14 cellular contexts compared by ENCODE assay signal in the genomic region with DNA sequence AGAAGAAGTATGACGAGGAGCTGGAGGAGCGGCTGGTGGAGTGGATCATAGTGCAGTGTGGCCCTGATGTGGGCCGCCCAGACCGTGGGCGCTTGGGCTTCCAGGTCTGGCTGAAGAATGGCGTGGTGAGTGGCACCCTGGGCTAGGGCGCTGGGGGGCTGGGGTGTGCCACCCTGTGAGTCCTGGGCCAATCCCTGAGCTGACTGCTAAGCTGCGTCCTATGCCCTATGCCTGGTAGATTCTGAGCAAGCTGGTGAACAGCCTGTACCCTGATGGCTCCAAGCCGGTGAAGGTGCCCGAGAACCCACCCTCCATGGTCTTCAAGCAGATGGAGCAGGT. TPM values are rescaled to one million over a fixed set of nuclear protein-coding genes. Genes with fewer than 3 reads are reported as not detected.
DNase-seq lines count a peak whose midpoint lies in the region; ATAC-seq and TF ChIP-seq lines count a peak whose summit lies in the region.
"Had no signal": no experiment of that assay in that cellular context is flagged by ENCODE, and none has a peak within 500 bp of the region (broad histone marks: within the 10 kb centered on the region; RNA-seq: fewer than 3 reads in every experiment).

No MANE protein-coding gene starts in this region.

- H2AFZ ChIP-seq in smooth muscle cell (ENCODE audit: low read depth): no peak overlapping the region

- TF ChIP-seq CTCF in CD4-positive, alpha-beta T cell (IDR thresholded peaks at IDR 0.05): no peak
- no peak for TF ChIP-seq CTCF in WI38 (IDR thresholded peaks at IDR 0.05; ENCODE audit: low read depth, low read length)
- no peak for TF ChIP-seq CTCF in smooth muscle cell (IDR thresholded peaks at IDR 0.05; ENCODE audit: borderline replicate concordance, insufficient read depth, poor library complexity, severe bottlenecking)
- no peak for TF ChIP-seq CTCF in progenitor cell of endocrine pancreas (IDR thresholded peaks at IDR 0.05; ENCODE audit: unreplicated experiment)

- WGBS in right cardiac atrium: 92% methylated on average over 10 of the region's 10 CpGs
- 93% methylated on average over 10 of the region's 10 CpGs for WGBS in smooth muscle cell (ENCODE audit: low lambda C conversion rate)

- DNase-seq in CD4-positive, alpha-beta T cell: no peak
- DNase-seq in right cardiac atrium (peak in 2 of 3 donors; percentile 53 to 54), smooth muscle cell (lab: John Stamatoyannopoulos, UW; ENCODE audit: unreplicated experiment) (no peak), progenitor cell of endocrine pancreas (ENCODE audit: low spot score, unreplicated experiment) (no peak), NCI-H187 treated with DMSO at 0.1 percent for 48 hours (lab: John Stamatoyannopoulos, UW) (no peak)
- DNase-seq: activated CD4-positive, alpha-beta T cell treated with anti-CD3 and anti-CD28 coated beads for 4 hours; CD8-positive, alpha-beta memory T cell; dermis blood vessel endothelial cell; foreskin keratinocyte; NCI-H2029 had no signal

- POLR2A ChIA-PET in CD4-positive, alpha-beta T cell (lab: Charles Lee): interaction anchor here (1.2 to 1.4 kb wide), 2 partner anchors 25 to 29 kb away, joined by 3 read pairs; a partner anchor contains a TSS

- CTCF ChIA-PET in CD4-positive, alpha-beta T cell (lab: Charles Lee): no interaction called here

- H3F3A ChIP-seq in smooth muscle cell (ENCODE audit: low read depth): peaks cover 46% of the 10 kb centered on the region

- no peaks in the 10 kb centered on the region for H3K27me3 ChIP-seq in CD4-positive, alpha-beta T cell (ENCODE audit: control insufficient read depth, insufficient read depth, low read length)
- no peaks in the 10 kb centered on the region for H3K27me3 ChIP-seq in right cardiac atrium (ENCODE audit: control insufficient read depth, insufficient read depth)
- no peaks in the 10 kb centered on the region for H3K27me3 ChIP-seq in smooth muscle cell (ENCODE audit: low read depth)
- H3K27me3 ChIP-seq: foreskin keratinocyte had no signal

- peak overlapping the region; percentile 85 for H3K4me2 ChIP-seq in smooth muscle cell

- H3K27ac ChIP-seq in CD4-positive, alpha-beta T cell (ENCODE audit: low read depth, low read length): no peak overlapping the region
- H3K27ac ChIP-seq in right cardiac atrium (ENCODE audit: low read length) (no peak overlapping the region), smooth muscle cell (ENCODE audit: low read depth) (peak overlapping the region; percentile 79)
- H3K27ac ChIP-seq: foreskin keratinocyte had no signal

- no peaks in the 10 kb centered on the region for H3K27me3 Mint-ChIP-seq in CD4-positive, alpha-beta T cell
- H3K27me3 Mint-ChIP-seq in progenitor cell of endocrine pancreas: peaks cover 17% of the 10 kb centered on the region
- H3K27me3 Mint-ChIP-seq: CD8-positive, alpha-beta memory T cell; stimulated activated naive CD8-positive, alpha-beta T cell treated with anti-CD3 and anti-CD28 coated beads, Interleukin-15, Interleukin-2, amounts not matched to agents 100 ng/mL and 50 ng/mL, for 24 hours had no signal

- H3K79me2 ChIP-seq in smooth muscle cell (ENCODE audit: low read depth): peaks cover 50% of the 10 kb centered on the region

- H3K4me3 ChIP-seq in WI38 (ENCODE audit: low read depth, low read length): peak overlapping the region; percentile 92; the same call in 1 of the 2 replicates
- H3K4me3 ChIP-seq in right cardiac atrium (ENCODE audit: low read length): no peak overlapping the region
- no peak overlapping the region for H3K4me3 ChIP-seq in smooth muscle cell

- H3K9me3 ChIP-seq in CD4-positive, alpha-beta T cell (ENCODE audit: control insufficient read depth, low read length): no peaks in the 10 kb centered on the region
- H3K9me3 ChIP-seq in right cardiac atrium (ENCODE audit: control insufficient read depth, low read length): no peaks in the 10 kb centered on the region
- H3K9me3 ChIP-seq in smooth muscle cell (replicated peaks; ENCODE audit: low read depth): no peaks in the 10 kb centered on the region

- H3K4me1 ChIP-seq in right cardiac atrium (ENCODE audit: control insufficient read depth, insufficient read depth, low read length) (peaks cover 13% of the 10 kb centered on the region), smooth muscle cell (ENCODE audit: low read depth) (peaks cover 26% of the 10 kb centered on the region)
- H3K4me1 ChIP-seq: foreskin keratinocyte had no signal

- no peak overlapping the region for H3K9ac ChIP-seq in smooth muscle cell (ENCODE audit: low read depth)

- H3K36me3 Mint-ChIP-seq in CD4-positive, alpha-beta T cell (ENCODE audit: low read depth): peaks cover 29% of the 10 kb centered on the region
- H3K36me3 Mint-ChIP-seq in progenitor cell of endocrine pancreas (ENCODE audit: insufficient read depth): peaks cover 4% of the 10 kb centered on the region

- H3K27ac Mint-ChIP-seq in CD4-positive, alpha-beta T cell: peak overlapping the region; percentile 58
- H3K27ac Mint-ChIP-seq in progenitor cell of endocrine pancreas: no peak overlapping the region
- H3K27ac Mint-ChIP-seq: stimulated activated naive CD8-positive, alpha-beta T cell treated with anti-CD3 and anti-CD28 coated beads, Interleukin-15, Interleukin-2, amounts not matched to agents 100 ng/mL and 50 ng/mL, for 24 hours had no signal

- H3K4me1 Mint-ChIP-seq in CD4-positive, alpha-beta T cell (ENCODE audit: low read depth): peaks cover 5% of the 10 kb centered on the region
- peaks cover 2% of the 10 kb centered on the region for H3K4me1 Mint-ChIP-seq in progenitor cell of endocrine pancreas (ENCODE audit: low read depth)

- no peaks in the 10 kb centered on the region for H3K9me3 Mint-ChIP-seq in CD4-positive, alpha-beta T cell
- H3K9me3 Mint-ChIP-seq in progenitor cell of endocrine pancreas (ENCODE audit: low read depth): no peaks in the 10 kb centered on the region
- H3K9me3 Mint-ChIP-seq: CD8-positive, alpha-beta memory T cell; stimulated activated naive CD8-positive, alpha-beta T cell treated with anti-CD3 and anti-CD28 coated beads, Interleukin-15, Interleukin-2, amounts not matched to agents 100 ng/mL and 50 ng/mL, for 24 hours had no signal

- H4K20me1 ChIP-seq in smooth muscle cell (ENCODE audit: low read depth): peaks cover 59% of the 10 kb centered on the region

- no peaks in the 10 kb centered on the region for H3K36me3 ChIP-seq in smooth muscle cell (ENCODE audit: low read depth)

- no peak overlapping the region for H3K4me3 Mint-ChIP-seq in CD4-positive, alpha-beta T cell
- H3K4me3 Mint-ChIP-seq in progenitor cell of endocrine pancreas (ENCODE audit: low read depth): no peak overlapping the region
- H3K4me3 Mint-ChIP-seq: stimulated activated naive CD8-positive, alpha-beta T cell treated with anti-CD3 and anti-CD28 coated beads, Interleukin-15, Interleukin-2, amounts not matched to agents 100 ng/mL and 50 ng/mL, for 24 hours had no signal

- ATAC-seq in CD4-positive, alpha-beta T cell (ENCODE audit: poor library complexity): no peak
- ATAC-seq in right cardiac atrium (no peak), HG02981 (IDR thresholded peaks at IDR 0.05; ENCODE audit: unreplicated experiment) (no peak), HG02623 (IDR thresholded peaks at IDR 0.05; ENCODE audit: unreplicated experiment) (no peak)
- ATAC-seq: foreskin keratinocyte had no signal

- intact Hi-C loops in CD4-positive, alpha-beta T cell (cut with DNase I, micrococcal nuclease): no loop called here
- intact Hi-C loops in right cardiac atrium (cut with DNase I): no loop called here

RNA-seq across cellular contexts. Expression of a gene that starts 3.9 kb away (rescaled TPM):
- 1 to 10 TPM; 8.4 to 9.5 TPM for total RNA-seq in CD4-positive, alpha-beta T cell
- total RNA-seq in right cardiac atrium (1,000 to 10,000 TPM in 1 of 4 donors, 100 to 1,000 TPM in 3; 414 to 1,307 (median 766) TPM), smooth muscle cell (1,972 and 2,130 TPM in 2 replicates), progenitor cell of endocrine pancreas (41.4 and 72.6 TPM in 2 replicates)
- polyA plus RNA-seq in right cardiac atrium (987 TPM), smooth muscle cell (2,069 and 2,250 TPM in 2 replicates)

RNA-seq across cellular contexts. Expression of a gene that starts 24.5 kb away (rescaled TPM):
- 100 to 1,000 TPM; 197 to 200 TPM for total RNA-seq in CD4-positive, alpha-beta T cell
- 10 to 100 TPM; 34.6 to 57.4 (median 40.8) TPM for total RNA-seq in right cardiac atrium
- polyA plus RNA-seq in right cardiac atrium: 28.6 TPM
- total RNA-seq in smooth muscle cell: 24.7 and 35.0 TPM in 2 replicates
- polyA plus RNA-seq in smooth muscle cell: 11.6 and 21.2 TPM in 2 replicates
- 44.7 and 52.6 TPM in 2 replicates for total RNA-seq in progenitor cell of endocrine pancreas

RNA-seq across cellular contexts. Expression of a gene that starts 28.8 kb away (rescaled TPM):
- 100 to 1,000 TPM; 229 to 247 TPM for total RNA-seq in CD4-positive, alpha-beta T cell
- 10 to 100 TPM; 28.2 to 39.2 (median 30.5) TPM for total RNA-seq in right cardiac atrium
- polyA plus RNA-seq in right cardiac atrium: 25.7 TPM
- total RNA-seq in smooth muscle cell: 20.8 and 36.4 TPM in 2 replicates
- 23.5 and 40.7 TPM in 2 replicates for polyA plus RNA-seq in smooth muscle cell
- 59.4 and 62.3 TPM in 2 replicates for total RNA-seq in progenitor cell of endocrine pancreas

RNA-seq across cellular contexts. Expression of a gene that starts 29.4 kb away (rescaled TPM):
- 10 to 100 TPM; 12.9 to 15.8 TPM for total RNA-seq in CD4-positive, alpha-beta T cell
- total RNA-seq in right cardiac atrium: 10 to 100 TPM; 20.6 to 23.8 (median 22.3) TPM
- polyA plus RNA-seq in right cardiac atrium: 8.0 TPM
- total RNA-seq in smooth muscle cell: 12.6 and 15.8 TPM in 2 replicates
- polyA plus RNA-seq in smooth muscle cell: 10.9 and 17.3 TPM in 2 replicates
- total RNA-seq in progenitor cell of endocrine pancreas: 53.9 and 55.8 TPM in 2 replicates

RNA-seq across cellular contexts. Expression of a gene that starts 59.0 kb away (rescaled TPM):
- 10 to 100 TPM; 44.3 to 45.6 TPM for total RNA-seq in CD4-positive, alpha-beta T cell
- total RNA-seq in right cardiac atrium (10 to 100 TPM; 52.6 to 68.1 (median 57.5) TPM), smooth muscle cell (140 and 146 TPM in 2 replicates), progenitor cell of endocrine pancreas (116 and 121 TPM in 2 replicates)
- polyA plus RNA-seq in right cardiac atrium (20.4 TPM), smooth muscle cell (30.7 and 42.9 TPM in 2 replicates)

Comparison
In these comparisons a context has a peak if more than half of its experiments do, and no peak if none do; other contexts are left out.
1. DNase-seq: peak in right cardiac atrium (2 of 3); none in CD4-positive, alpha-beta T cell (0 of 10), smooth muscle cell (single experiment), progenitor cell of endocrine pancreas (single experiment) and NCI-H187 treated with DMSO at 0.1 percent for 48 hours (single experiment).